In genomic region chr7:136919820-136920219, GRCh38 we compare ENCODE assay signal across 2 cellular contexts.
TF ChIP-seq lines count a peak whose summit lies in the region.

No MANE protein-coding gene starts in this region.

TF ChIP-seq in HepG2, 621 proteins besides CTCF, POLR2A, EP300 and RAD21:
- TF ChIP-seq PPARG (CRISPR knock-in tag; conservative IDR thresholded peaks at IDR 0.05) (no peak), CREB1 (IDR thresholded peaks at IDR 0.05) (peak; percentile 28; the same call in 1 of the 2 replicates), CREB1 (CRISPR knock-in tag; IDR thresholded peaks at IDR 0.05) (no peak), JUNB (CRISPR knock-in tag; IDR thresholded peaks at IDR 0.05; ENCODE audit: borderline replicate concordance) (no peak)

TF ChIP-seq in GM12891, 5 proteins besides CTCF, POLR2A, EP300 and RAD21:
- TF ChIP-seq TAF1 (IDR thresholded peaks at IDR 0.05; ENCODE audit: low read depth, low read length) = no peak
- no peak for TF ChIP-seq POLR2AphosphoS5 (IDR thresholded peaks at IDR 0.05; ENCODE audit: low read depth, low read length)
- TF ChIP-seq SPI1 (IDR thresholded peaks at IDR 0.05; ENCODE audit: low read depth, low read length) = no peak
- no peak for TF ChIP-seq PAX5 (IDR thresholded peaks at IDR 0.05; ENCODE audit: insufficient read depth, low read length, severe bottlenecking)
